Comparison of ENCODE assay signal across 29 cellular contexts in genomic region chr2:223611061-223611460, GRCh38. TPM values are rescaled to one million over a fixed set of nuclear protein-coding genes. Genes with fewer than 3 reads are reported as not detected.
"Had no signal": no experiment of that assay in that cellular context is flagged by ENCODE, and none has a peak within 500 bp of the region (broad histone marks: within the 10 kb centered on the region; RNA-seq: fewer than 3 reads in every experiment).

No MANE protein-coding gene starts in this region.

- H3K36me3 Mint-ChIP-seq: mesothelial cell of epicardium, naive B cell had no signal

- H3K4me3 ChIP-seq: coronary artery, esophagus squamous epithelium, gastrocnemius medialis, heart right ventricle, left lung, lower lobe of right lung, mucosa of descending colon had no signal

- H3K9me3 Mint-ChIP-seq: effector memory CD8-positive, alpha-beta T cell; endodermal cell; mesothelial cell of epicardium had no signal

- ATAC-seq: effector memory CD8-positive, alpha-beta T cell; esophagus mucosa; gastrocnemius medialis; heart right ventricle; left cardiac atrium; left lung; left ventricle myocardium superior; lower lobe of right lung; mucosa of descending colon; naive thymus-derived CD8-positive, alpha-beta T cell had no signal

- FAIRE-seq: endometrium, islet of Langerhans, keratinocyte had no signal

- H3K4me1 Mint-ChIP-seq: naive B cell had no signal

- H3K36me3 ChIP-seq: esophagus squamous epithelium, gastrocnemius medialis, heart right ventricle, left lung, lower lobe of right lung had no signal

- H3K4me3 Mint-ChIP-seq: effector memory CD8-positive, alpha-beta T cell; endodermal cell; mesothelial cell of epicardium; naive B cell; naive thymus-derived CD8-positive, alpha-beta T cell had no signal

- DNase-seq: dermis blood vessel endothelial cell; effector CD8-positive, alpha-beta T cell; effector memory CD8-positive, alpha-beta T cell; endodermal cell; erythroblast; esophagus squamous epithelium; foreskin fibroblast; foreskin melanocyte; gastrocnemius medialis; glutamatergic neuron; head of caudate nucleus; heart right ventricle; hippocampal formation; left cardiac atrium; left lung; left ventricle myocardium superior; lower lobe of right lung; mesenchymal stem cell; mucosa of descending colon; naive B cell; naive thymus-derived CD8-positive, alpha-beta T cell had no signal

- H3K9me3 ChIP-seq: esophagus squamous epithelium, gastrocnemius medialis, heart right ventricle, left lung, lower lobe of right lung, mucosa of descending colon had no signal

- H3K27ac ChIP-seq: coronary artery, epithelial cell of prostate, esophagus squamous epithelium, gastrocnemius medialis, heart right ventricle, left lung, lower lobe of right lung had no signal

- H3K27ac Mint-ChIP-seq: effector memory CD8-positive, alpha-beta T cell; endodermal cell; mesothelial cell of epicardium; naive B cell; naive thymus-derived CD8-positive, alpha-beta T cell had no signal

RNA-seq across cellular contexts. Expression of gene SCG2, which starts 8.9 kb away (rescaled TPM):
- total RNA-seq: gastrocnemius medialis; left ventricle myocardium superior; lung microvascular endothelial cell; naive thymus-derived CD8-positive, alpha-beta T cell had no signal
- polyA plus RNA-seq: naive thymus-derived CD8-positive, alpha-beta T cell had no signal
